In genomic region chr9:126862461-126862830, GRCh38 we compare ENCODE assay signal across 1 cellular context.
TF ChIP-seq lines count a peak whose summit lies in the region.

No MANE protein-coding gene starts in this region.

TF ChIP-seq in GM12878, 131 proteins besides CTCF, POLR2A, EP300 and RAD21:
- 0 out of 2 replicates have a peak, but pooled peaks have one; percentile 9 for TF ChIP-seq RUNX3 (IDR thresholded peaks at IDR 0.05; ENCODE audit: low read length)
- TF ChIP-seq CBX5 (IDR thresholded peaks at IDR 0.05; ENCODE audit: low read depth), result no peak
